In genomic region chr3:119313461-119313860, GRCh38 we compare ENCODE assay signal across 16 cellular contexts.
"Had no signal": no experiment of that assay in that cellular context is flagged by ENCODE, and none has a peak within 500 bp of the region (broad histone marks: within the 10 kb centered on the region; RNA-seq: fewer than 3 reads in every experiment).

No MANE protein-coding gene starts in this region.

- H3K4me2 ChIP-seq: KMS-11 had no signal

- DNase-seq: Kasumi-1, MM.1S, NCI-H1092 treated with DMSO at 0.1 percent for 48 hours, NCI-H1436 treated with DMSO at 0.1 percent for 48 hours, NCI-H1694, NCI-H187 treated with DMSO at 0.1 percent for 48 hours, NCI-H2029 treated with DMSO at 0.1 percent for 48 hours, NCI-H2171 treated with DMSO at 0.1 percent for 48 hours, NCI-H524 treated with DMSO at 0.1 percent for 48 hours, NCI-H69, NCI-H774, RPMI8226, SHP77 had no signal

- H3K9ac ChIP-seq: KMS-11 had no signal

- H3K4me3 ChIP-seq: K562 had no signal

- ATAC-seq: K562, SK-N-SH treated with all-trans-retinoic acid at 6 μM for 48 hours had no signal

- H3K27ac ChIP-seq: KMS-11 had no signal
